10 cellular contexts compared by ENCODE assay signal in genomic region chr19:38617283-38617763, GRCh38. TPM values are rescaled to one million over a fixed set of nuclear protein-coding genes. Genes with fewer than 3 reads are reported as not detected.
A peak's percentile ranks its signal among the peaks of the same experiment; 100 is the strongest.
DNase-seq lines count a peak whose midpoint lies in the region; ATAC-seq and TF ChIP-seq lines count a peak whose summit lies in the region.
"Had no signal": no experiment of that assay in that cellular context is flagged by ENCODE, and none has a peak within 500 bp of the region (broad histone marks: within the 10 kb centered on the region; RNA-seq: fewer than 3 reads in every experiment).

No MANE protein-coding gene starts in this region.

- peak overlapping the region; percentile 96; the same call in 1 of the 2 replicates for H3K9ac ChIP-seq in iPS-20b (ENCODE audit: low read depth, low read length)

- no peaks in the 10 kb centered on the region for H3K9me3 Mint-ChIP-seq in activated CD4-positive, alpha-beta T cell treated with anti-CD3 and anti-CD28 coated beads, Interleukin-2, amount 10 ng/mL, durations not matched to agents 24 days and 14 days
- H3K9me3 Mint-ChIP-seq in activated CD8-positive, alpha-beta T cell treated with anti-CD3 and anti-CD28 coated beads for 36 hours, result no peaks in the 10 kb centered on the region

- H3K4me1 ChIP-seq in iPS-20b (ENCODE audit: insufficient read depth, low read length) (peaks cover 4% of the 10 kb centered on the region; the same call in 1 of the 2 replicates), thoracic aorta (ENCODE audit: control insufficient read depth in 1 of 2, low read depth in 2 of 2) (peaks cover 10 to 18% of the 10 kb centered on the region in 2 donors), foreskin keratinocyte (no peaks in the 10 kb centered on the region)

- CTCF ChIA-PET in activated CD8-positive, alpha-beta T cell treated with anti-CD3 and anti-CD28 coated beads for 36 hours (lab: Charles Lee), result interaction anchor here (0.6 to 6.1 kb wide), 7 partner anchors 18 to 313 kb away, joined by 3 to 60 read pairs (median 15); partner anchors contain the start of genes FAM98C, MRPS12 and SARS2

- H3K27me3 Mint-ChIP-seq in activated CD4-positive, alpha-beta T cell treated with anti-CD3 and anti-CD28 coated beads, Interleukin-2, amount 10 ng/mL, durations not matched to agents 24 days and 14 days, result no peaks in the 10 kb centered on the region
- H3K27me3 Mint-ChIP-seq in activated CD8-positive, alpha-beta T cell treated with anti-CD3 and anti-CD28 coated beads for 36 hours, result no peaks in the 10 kb centered on the region

- H3K27ac Mint-ChIP-seq in activated CD4-positive, alpha-beta T cell treated with anti-CD3 and anti-CD28 coated beads, Interleukin-2, amount 10 ng/mL, durations not matched to agents 24 days and 14 days, result peak overlapping the region; percentile 95
- H3K27ac Mint-ChIP-seq in activated CD8-positive, alpha-beta T cell treated with anti-CD3 and anti-CD28 coated beads for 36 hours, result peak overlapping the region; percentile 99

- no peak for TF ChIP-seq CTCF in activated CD8-positive, alpha-beta T cell treated with anti-CD3 and anti-CD28 coated beads for 36 hours (IDR thresholded peaks at IDR 0.05)
- TF ChIP-seq CTCF in thoracic aorta (IDR thresholded peaks at IDR 0.05), result no peak
- no peak for TF ChIP-seq CTCF in foreskin keratinocyte (conservative IDR thresholded peaks at IDR 0.05)

- no peak for ATAC-seq in activated CD8-positive, alpha-beta T cell treated with anti-CD3 and anti-CD28 coated beads for 36 hours
- no peak for ATAC-seq in thoracic aorta (ENCODE audit: insufficient number of reproducible peaks, low FRiP score, low read depth)
- ATAC-seq in foreskin keratinocyte, result no peak

- intact Hi-C loops in activated CD4-positive, alpha-beta T cell treated with anti-CD3 and anti-CD28 coated beads, Interleukin-2, amount 10 ng/mL, durations not matched to agents 24 days and 14 days (cut with micrococcal nuclease), result no loop called here
- intact Hi-C loops in activated CD8-positive, alpha-beta T cell treated with anti-CD3 and anti-CD28 coated beads for 36 hours (cut with micrococcal nuclease), result loop anchor here (5.0 kb wide), 1 partner anchor 75 kb away; no protein-coding TSS in a partner anchor

- POLR2A ChIA-PET in activated CD8-positive, alpha-beta T cell treated with anti-CD3 and anti-CD28 coated beads for 36 hours (lab: Charles Lee), result interaction anchor here (0.6 to 1.4 kb wide), 11 partner anchors 16 to 260 kb away, joined by 3 to 7 read pairs (median 3); no protein-coding TSS in a partner anchor

- no peaks in the 10 kb centered on the region for H3K9me3 ChIP-seq in iPS-20b (ENCODE audit: insufficient read depth, low read depth, low read length)
- H3K9me3 ChIP-seq in thoracic aorta, result no peaks in the 10 kb centered on the region

- peak overlapping the region; percentile 97 for H3K4me3 Mint-ChIP-seq in activated CD4-positive, alpha-beta T cell treated with anti-CD3 and anti-CD28 coated beads, Interleukin-2, amount 10 ng/mL, durations not matched to agents 24 days and 14 days
- H3K4me3 Mint-ChIP-seq in activated CD8-positive, alpha-beta T cell treated with anti-CD3 and anti-CD28 coated beads for 36 hours, result peak overlapping the region; percentile 99

- H3K27me3 ChIP-seq in iPS-20b (ENCODE audit: insufficient read depth, low read length) (no peaks in the 10 kb centered on the region), thoracic aorta (replicated peaks; ENCODE audit: insufficient read depth) (no peaks in the 10 kb centered on the region), foreskin keratinocyte (no peaks in the 10 kb centered on the region)

- H3K36me3 Mint-ChIP-seq in activated CD4-positive, alpha-beta T cell treated with anti-CD3 and anti-CD28 coated beads, Interleukin-2, amount 10 ng/mL, durations not matched to agents 24 days and 14 days (ENCODE audit: low read depth), result peaks cover 45% of the 10 kb centered on the region
- H3K36me3 Mint-ChIP-seq in activated CD8-positive, alpha-beta T cell treated with anti-CD3 and anti-CD28 coated beads for 36 hours (ENCODE audit: low read depth), result peaks cover 48% of the 10 kb centered on the region

- peaks cover 43% of the 10 kb centered on the region for H3K4me1 Mint-ChIP-seq in activated CD4-positive, alpha-beta T cell treated with anti-CD3 and anti-CD28 coated beads, Interleukin-2, amount 10 ng/mL, durations not matched to agents 24 days and 14 days
- H3K4me1 Mint-ChIP-seq in activated CD8-positive, alpha-beta T cell treated with anti-CD3 and anti-CD28 coated beads for 36 hours (ENCODE audit: low read depth), result peaks cover 48% of the 10 kb centered on the region

- no peak overlapping the region for H3K4me3 ChIP-seq in iPS-20b (ENCODE audit: low read length)
- peak overlapping the region; percentile 99 for H3K4me3 ChIP-seq in thoracic aorta

- H3K36me3 ChIP-seq in iPS-20b (ENCODE audit: insufficient read depth, low read depth, low read length) (peaks cover 23% of the 10 kb centered on the region), thoracic aorta (peaks cover 21% of the 10 kb centered on the region)

- H3K27ac ChIP-seq in iPS-20b (ENCODE audit: low read length), result no peak overlapping the region
- H3K27ac ChIP-seq in thoracic aorta, result no peak overlapping the region
- H3K27ac ChIP-seq in foreskin keratinocyte, result no peak overlapping the region

- DNase-seq in activated CD4-positive, alpha-beta T cell treated with anti-CD3 and anti-CD28 coated beads, Interleukin-2, amount 10 ng/mL, durations not matched to agents 24 days and 14 days, result peak; percentile 73
- DNase-seq in activated CD4-positive, alpha-beta T cell treated with anti-CD3 and anti-CD28 coated beads for 1 hour, result no peak
- peak; percentile 40 for DNase-seq in activated CD8-positive, alpha-beta T cell treated with anti-CD3 and anti-CD28 coated beads for 36 hours
- DNase-seq in thoracic aorta (ENCODE audit: low spot score) (no peak), C1 segment of cervical spinal cord (lab: John Stamatoyannopoulos, UW) (no peak), cerebellar nuclear complex (lab: John Stamatoyannopoulos, UW) (no peak), foreskin keratinocyte (no peak)
- DNase-seq: NCI-H1105 treated with DMSO at 0.1 percent for 48 hours had no signal

RNA-seq across cellular contexts. Expression of gene MAP4K1, which starts 0.4 kb away (rescaled TPM):
- 156 and 172 TPM in 2 replicates for total RNA-seq in activated CD4-positive, alpha-beta T cell treated with anti-CD3 and anti-CD28 coated beads, Interleukin-2, amount 10 ng/mL, durations not matched to agents 24 days and 14 days
- total RNA-seq in activated CD8-positive, alpha-beta T cell treated with anti-CD3 and anti-CD28 coated beads for 36 hours, result 100 to 1,000 TPM; 166 to 174 TPM
- total RNA-seq in thoracic aorta, result 10 to 100 TPM in 1 of 2 donors, 1 to 10 TPM in 1; 4.6 to 33.7 TPM
- 0.21 TPM in 1 of 2 replicates, not detected in the other for total RNA-seq in foreskin keratinocyte
- polyA plus RNA-seq in foreskin keratinocyte, result 0.12 and 0.28 TPM in 2 replicates
- total RNA-seq: glomerular endothelial cell had no signal

RNA-seq across cellular contexts. Expression of gene EIF3K, which starts 1.7 kb away (rescaled TPM):
- total RNA-seq in activated CD4-positive, alpha-beta T cell treated with anti-CD3 and anti-CD28 coated beads, Interleukin-2, amount 10 ng/mL, durations not matched to agents 24 days and 14 days, result 321 and 322 TPM in 2 replicates
- total RNA-seq in activated CD8-positive, alpha-beta T cell treated with anti-CD3 and anti-CD28 coated beads for 36 hours, result 100 to 1,000 TPM; 306 to 308 TPM
- total RNA-seq in thoracic aorta (100 to 1,000 TPM; 237 to 302 TPM), foreskin keratinocyte (273 and 286 TPM in 2 replicates)
- polyA plus RNA-seq in foreskin keratinocyte, result 377 and 390 TPM in 2 replicates

RNA-seq across cellular contexts. Expression of gene ACTN4, which starts 30.1 kb away (rescaled TPM):
- 243 and 257 TPM in 2 replicates for total RNA-seq in activated CD4-positive, alpha-beta T cell treated with anti-CD3 and anti-CD28 coated beads, Interleukin-2, amount 10 ng/mL, durations not matched to agents 24 days and 14 days
- 100 to 1,000 TPM; 183 to 189 TPM for total RNA-seq in activated CD8-positive, alpha-beta T cell treated with anti-CD3 and anti-CD28 coated beads for 36 hours
- total RNA-seq in thoracic aorta (1,000 to 10,000 TPM in 1 of 2 donors, 100 to 1,000 TPM in 1; 668 to 1,387 TPM), foreskin keratinocyte (499 and 534 TPM in 2 replicates)
- polyA plus RNA-seq in foreskin keratinocyte, result 532 and 546 TPM in 2 replicates

Comparison
In these comparisons a context has a peak if more than half of its experiments do, and no peak if none do; other contexts are left out.
1. DNase-seq: peak in activated CD4-positive, alpha-beta T cell treated with anti-CD3 and anti-CD28 coated beads, Interleukin-2, amount 10 ng/mL, durations not matched to agents 24 days and 14 days (single experiment) and activated CD8-positive, alpha-beta T cell treated with anti-CD3 and anti-CD28 coated beads for 36 hours (single experiment); none in activated CD4-positive, alpha-beta T cell treated with anti-CD3 and anti-CD28 coated beads for 1 hour (single experiment), thoracic aorta (single experiment), C1 segment of cervical spinal cord (0 of 14), cerebellar nuclear complex (0 of 2) and foreskin keratinocyte (0 of 2).